ENCODE assay signal across 30 cellular contexts in the genomic region with DNA sequence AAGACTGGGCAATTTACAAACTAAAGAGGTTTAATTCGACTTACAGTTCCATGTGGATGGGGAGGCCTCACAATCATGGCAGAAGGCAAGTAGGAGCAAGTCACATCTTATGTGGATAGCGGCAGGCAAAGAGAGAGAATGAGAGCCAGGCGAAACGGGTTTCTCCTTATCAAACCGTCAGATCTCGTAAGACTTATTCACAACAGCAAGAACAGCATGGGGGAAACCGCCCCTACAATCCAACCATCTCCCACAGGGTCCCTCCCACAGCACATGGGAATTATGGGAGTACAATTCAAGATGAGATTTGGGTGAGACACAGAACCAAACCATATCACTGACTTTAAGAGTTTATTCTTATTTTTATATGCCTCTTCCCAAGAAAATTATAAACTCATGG.
"Had no signal": no experiment of that assay in that cellular context is flagged by ENCODE, and none has a peak within 500 bp of the region (broad histone marks: within the 10 kb centered on the region; RNA-seq: fewer than 3 reads in every experiment).

No MANE protein-coding gene starts in this region.

- ATAC-seq: foreskin keratinocyte; gastroesophageal sphincter; heart left ventricle; left lobe of liver; mucosa of descending colon; natural killer cell treated with Interleukin-12 subunit alpha and Interleukin-12 subunit beta and Interleukin-15 and Interleukin-18, amount 100 ng/mL, for 72 hours; sciatic nerve; stimulated activated naive CD8-positive, alpha-beta T cell treated with anti-CD3 and anti-CD28 coated beads, Interleukin-15, amount 100 ng/mL, for 72 hours had no signal

- H3K36me3 Mint-ChIP-seq: memory B cell; naive B cell; natural killer cell treated with Interleukin-12 subunit alpha and Interleukin-12 subunit beta and Interleukin-15 and Interleukin-18, amount 100 ng/mL, for 72 hours; type B pancreatic cell had no signal

- H3K4me3 Mint-ChIP-seq: dendritic cell treated with granulocyte-macrophage colony-stimulating factor and Interleukin-4, amounts not matched to agents 40 ng/mL and 50 ng/mL, for 4 days; memory B cell; mesothelial cell of epicardium; naive B cell; natural killer cell treated with Interleukin-12 subunit alpha and Interleukin-12 subunit beta and Interleukin-15 and Interleukin-18, amount 100 ng/mL, for 72 hours; neural crest cell; stimulated activated naive CD8-positive, alpha-beta T cell treated with anti-CD3 and anti-CD28 coated beads, Interleukin-15, amount 100 ng/mL, for 72 hours; type B pancreatic cell had no signal

- H3K27ac Mint-ChIP-seq: dendritic cell treated with granulocyte-macrophage colony-stimulating factor and Interleukin-4, amounts not matched to agents 40 ng/mL and 50 ng/mL, for 4 days; memory B cell; mesothelial cell of epicardium; naive B cell; natural killer cell treated with Interleukin-12 subunit alpha and Interleukin-12 subunit beta and Interleukin-15 and Interleukin-18, amount 100 ng/mL, for 72 hours; stimulated activated naive CD8-positive, alpha-beta T cell treated with anti-CD3 and anti-CD28 coated beads, Interleukin-15, amount 100 ng/mL, for 72 hours; type B pancreatic cell had no signal

- DNase-seq: colonic mucosa; effector CD8-positive, alpha-beta T cell; heart left ventricle; kidney; mucosa of descending colon; naive B cell; stimulated activated CD4-positive, alpha-beta T cell treated with anti-CD3 and anti-CD28 coated beads, Interleukin-12 subunit alpha, Interleukin-12 subunit beta, amount 100 ng/mL, for 4 hours; stimulated activated CD4-positive, alpha-beta T cell treated with anti-CD3 and anti-CD28 coated beads, Interleukin-1b, Interleukin-23, amount 100 ng/mL, for 48 hours; stimulated activated CD4-positive, alpha-beta T cell treated with anti-CD3 and anti-CD28 coated beads, Interleukin-4, amount 100 ng/mL, for 1 hour; stimulated activated CD8-positive, alpha-beta memory T cell treated with anti-CD3 and anti-CD28 coated beads, Interleukin-4, amount 100 ng/mL, for 48 hours; stimulated activated naive CD4-positive, alpha-beta T cell; stimulated activated naive CD8-positive, alpha-beta T cell treated with anti-CD3 and anti-CD28 coated beads, Interleukin-15, amount 100 ng/mL, for 72 hours had no signal

- H3K27ac ChIP-seq: colonic mucosa, esophagus muscularis mucosa, foreskin keratinocyte, gastroesophageal sphincter, heart left ventricle, hepatocyte, parathyroid adenoma, prostate gland, right atrium auricular region, suprapubic skin had no signal

- H3K27me3 Mint-ChIP-seq: dendritic cell treated with granulocyte-macrophage colony-stimulating factor and Interleukin-4, amounts not matched to agents 40 ng/mL and 50 ng/mL, for 4 days had no signal

- H3K4me1 Mint-ChIP-seq: memory B cell; naive B cell; neural crest cell; stimulated activated naive CD8-positive, alpha-beta T cell treated with anti-CD3 and anti-CD28 coated beads, Interleukin-15, amount 100 ng/mL, for 72 hours had no signal

- H3K4me1 ChIP-seq: colonic mucosa, esophagus muscularis mucosa, foreskin keratinocyte, gastroesophageal sphincter, heart left ventricle, parathyroid adenoma, prostate gland, right atrium auricular region, suprapubic skin had no signal

- H3K9me3 ChIP-seq: colonic mucosa, esophagus muscularis mucosa, gastroesophageal sphincter, heart left ventricle, mucosa of descending colon, prostate gland, right atrium auricular region, suprapubic skin had no signal

- H3K9ac ChIP-seq: parathyroid adenoma had no signal

- H3K4me3 ChIP-seq: colonic mucosa, esophagus muscularis mucosa, gastroesophageal sphincter, heart left ventricle, hepatocyte, lung, mucosa of descending colon, prostate gland, right atrium auricular region, smooth muscle cell, suprapubic skin had no signal

- H3K27me3 ChIP-seq: colonic mucosa, hepatocyte, right atrium auricular region, suprapubic skin had no signal

- H3K9me3 Mint-ChIP-seq: dendritic cell treated with granulocyte-macrophage colony-stimulating factor and Interleukin-4, amounts not matched to agents 40 ng/mL and 50 ng/mL, for 4 days; memory B cell; natural killer cell treated with Interleukin-12 subunit alpha and Interleukin-12 subunit beta and Interleukin-15 and Interleukin-18, amount 100 ng/mL, for 72 hours; neural crest cell; stimulated activated naive CD8-positive, alpha-beta T cell treated with anti-CD3 and anti-CD28 coated beads, Interleukin-15, amount 100 ng/mL, for 72 hours had no signal

- H3K36me3 ChIP-seq: colonic mucosa, esophagus muscularis mucosa, gastroesophageal sphincter, heart left ventricle, prostate gland, right atrium auricular region, suprapubic skin had no signal
